In genomic region chr4:90833698-90834097, GRCh38 we compare ENCODE assay signal across 2 cellular contexts.
A peak's percentile ranks its signal among the peaks of the same experiment; 100 is the strongest.
TF ChIP-seq lines count a peak whose summit lies in the region.

No MANE protein-coding gene starts in this region.

TF ChIP-seq in GM23338, 12 proteins besides CTCF, POLR2A, EP300 and RAD21 (continued from another document):
- TF ChIP-seq ZNF462 (CRISPR knock-in tag; IDR thresholded peaks at IDR 0.05): peak; percentile 98
- peak; percentile 76; the same call in 1 of the 2 replicates for TF ChIP-seq ZNF114 (CRISPR knock-in tag; IDR thresholded peaks at IDR 0.05)
- no peak for TF ChIP-seq EZH2 (IDR thresholded peaks at IDR 0.05; ENCODE audit: low read depth, unreplicated experiment)
- peak; percentile 47; the same call in 1 of the 2 replicates for TF ChIP-seq CREB1 (CRISPR knock-in tag; IDR thresholded peaks at IDR 0.05; ENCODE audit: low read depth)
- peak; percentile 78; the same call in 1 of the 2 replicates for TF ChIP-seq NANOG (IDR thresholded peaks at IDR 0.05; ENCODE audit: borderline replicate concordance)
- no peak for TF ChIP-seq ZNF331 (CRISPR knock-in tag; IDR thresholded peaks at IDR 0.05; ENCODE audit: low read depth)

TF ChIP-seq in WTC11, 78 proteins besides CTCF, POLR2A, EP300 and RAD21 (continued from another document):
- TF ChIP-seq ATF2 (CRISPR knock-in tag; IDR thresholded peaks at IDR 0.05; ENCODE audit: borderline replicate concordance, low read depth) (no peak), NR3C1 (CRISPR knock-in tag; conservative IDR thresholded peaks at IDR 0.05; ENCODE audit: low read depth) (no peak), TEAD1 (CRISPR knock-in tag; IDR thresholded peaks at IDR 0.05) (peak; percentile 84; the same call in 1 of the 2 replicates), TP53 (CRISPR knock-in tag; IDR thresholded peaks at IDR 0.05) (no peak), ARID4B (CRISPR knock-in tag; IDR thresholded peaks at IDR 0.05; ENCODE audit: borderline replicate concordance) (no peak), SP1 (CRISPR knock-in tag; conservative IDR thresholded peaks at IDR 0.05) (no peak), ZBTB21 (CRISPR knock-in tag; IDR thresholded peaks at IDR 0.05; ENCODE audit: borderline replicate concordance) (no peak), ETV6 (CRISPR knock-in tag; IDR thresholded peaks at IDR 0.05) (0 out of 2 replicates have a peak, but pooled peaks have one; percentile 32), SMAD3 (CRISPR knock-in tag; IDR thresholded peaks at IDR 0.05; ENCODE audit: borderline replicate concordance) (no peak), ESRRA (CRISPR knock-in tag; IDR thresholded peaks at IDR 0.05; ENCODE audit: borderline replicate concordance) (no peak), KAT7 (CRISPR knock-in tag; IDR thresholded peaks at IDR 0.05; ENCODE audit: borderline replicate concordance) (no peak), ZNF671 (CRISPR knock-in tag; IDR thresholded peaks at IDR 0.05) (0 out of 2 replicates have a peak, but pooled peaks have one; percentile 27), NR1H2 (CRISPR knock-in tag; IDR thresholded peaks at IDR 0.05) (no peak), ERG (CRISPR knock-in tag; IDR thresholded peaks at IDR 0.05) (peak; percentile 77; the same call in 1 of the 2 replicates)
